Comparison of ENCODE assay signal across 9 cellular contexts in genomic region chrX:69503228-69503834, GRCh38. TPM values are rescaled to one million over a fixed set of nuclear protein-coding genes. Genes with fewer than 3 reads are reported as not detected.
DNase-seq lines count a peak whose midpoint lies in the region; ATAC-seq and TF ChIP-seq lines count a peak whose summit lies in the region.
"Had no signal": no experiment of that assay in that cellular context is flagged by ENCODE, and none has a peak within 500 bp of the region (broad histone marks: within the 10 kb centered on the region; RNA-seq: fewer than 3 reads in every experiment).

No MANE protein-coding gene starts in this region.

- H3K9me3 Mint-ChIP-seq in stimulated activated naive CD8-positive, alpha-beta T cell treated with anti-CD3 and anti-CD28 coated beads, Interleukin-15, amount 100 ng/mL, for 72 hours: no peaks in the 10 kb centered on the region
- peaks cover 0 to 9% (median 2%) of the 10 kb centered on the region in 7 donors for H3K9me3 Mint-ChIP-seq in CD14-positive monocyte

- no peaks in the 10 kb centered on the region for H3K9me2 ChIP-seq in hepatocyte (replicated peaks; ENCODE audit: insufficient read depth)

- H3K36me3 ChIP-seq in hepatocyte (replicated peaks; ENCODE audit: insufficient read depth, low read depth): no peaks in the 10 kb centered on the region
- no peaks in the 10 kb centered on the region for H3K36me3 ChIP-seq in testis (ENCODE audit: low read depth, missing control alignments)

- peak; percentile 44 for ATAC-seq in stimulated activated naive CD8-positive, alpha-beta T cell treated with anti-CD3 and anti-CD28 coated beads, Interleukin-15, amount 100 ng/mL, for 72 hours
- ATAC-seq in stimulated activated naive CD8-positive, alpha-beta T cell treated with anti-CD3 and anti-CD28 coated beads, Interleukin-15, Interleukin-2, amounts not matched to agents 100 U/mL and 50 U/mL, for 24 hours: no peak
- ATAC-seq in HG03342 (IDR thresholded peaks at IDR 0.05; ENCODE audit: unreplicated experiment): no peak

- H3K4me2 ChIP-seq in hepatocyte: peak overlapping the region; percentile 89

- H3K27ac ChIP-seq in hepatocyte (no peak overlapping the region), testis (no peak overlapping the region)

- H3K4me3 ChIP-seq in hepatocyte (no peak overlapping the region), testis (peak overlapping the region; percentile 40 to 54)

- H3K4me1 Mint-ChIP-seq in stimulated activated naive CD8-positive, alpha-beta T cell treated with anti-CD3 and anti-CD28 coated beads, Interleukin-15, amount 100 ng/mL, for 72 hours: peaks cover 6% of the 10 kb centered on the region
- no peaks in the 10 kb centered on the region for H3K4me1 Mint-ChIP-seq in CD14-positive monocyte

- peak overlapping the region in 1 of 2 donors; percentile 84 for H3K4me3 Mint-ChIP-seq in stimulated activated naive CD8-positive, alpha-beta T cell treated with anti-CD3 and anti-CD28 coated beads, Interleukin-15, amount 100 ng/mL, for 72 hours
- peak overlapping the region in 1 of 2 donors; percentile 48 for H3K4me3 Mint-ChIP-seq in CD14-positive monocyte

- no peak overlapping the region for H2AFZ ChIP-seq in hepatocyte

- peaks cover 19% of the 10 kb centered on the region for H3K27me3 ChIP-seq in hepatocyte
- H3K27me3 ChIP-seq in testis: no peaks in the 10 kb centered on the region

- no peaks in the 10 kb centered on the region for H3K36me3 Mint-ChIP-seq in CD14-positive monocyte

- no peaks in the 10 kb centered on the region for H4K20me1 ChIP-seq in hepatocyte (ENCODE audit: insufficient read depth, poor library complexity, severe bottlenecking)

- H3K27me3 Mint-ChIP-seq in stimulated activated naive CD8-positive, alpha-beta T cell treated with anti-CD3 and anti-CD28 coated beads, Interleukin-15, amount 100 ng/mL, for 72 hours: peaks cover 35% of the 10 kb centered on the region
- peaks cover 18 to 33% (median 28%) of the 10 kb centered on the region in 3 donors for H3K27me3 Mint-ChIP-seq in CD14-positive monocyte (ENCODE audit: low read depth in 3 of 3)

- intact Hi-C loops in testis (cut with DNase I; ENCODE audit: low total_unique reads) (no loop called here), CD14-positive monocyte (cut with micrococcal nuclease) (no loop called here)

- no peak for DNase-seq in stimulated activated naive CD8-positive, alpha-beta T cell treated with anti-CD3 and anti-CD28 coated beads, Interleukin-15, amount 100 ng/mL, for 72 hours
- DNase-seq in stimulated activated naive CD8-positive, alpha-beta T cell treated with anti-CD3 and anti-CD28 coated beads, Interleukin-15, Interleukin-2, amounts not matched to agents 100 U/mL and 50 U/mL, for 24 hours: no peak
- peak; percentile 3 for DNase-seq in SHP77 treated with DMSO at 0.1 percent for 48 hours (lab: John Stamatoyannopoulos, UW)
- DNase-seq in hepatocyte (ENCODE audit: low spot score): no peak
- DNase-seq in testis: peak; percentile 49
- no peak for DNase-seq in MV-4-11 (lab: John Stamatoyannopoulos, UW)
- no peak for DNase-seq in CD14-positive monocyte (ENCODE audit: low spot score)

- TF ChIP-seq CTCF in hepatocyte (IDR thresholded peaks at IDR 0.05; ENCODE audit: poor library complexity) (peak; percentile 53), testis (IDR thresholded peaks at IDR 0.05) (no peak), CD14-positive monocyte (IDR thresholded peaks at IDR 0.05) (no peak)

- no peak for TF ChIP-seq POLR2A in testis (IDR thresholded peaks at IDR 0.05)

- H3K9me3 ChIP-seq in hepatocyte (ENCODE audit: low read depth) (no peaks in the 10 kb centered on the region), testis (no peaks in the 10 kb centered on the region)

- no peaks in the 10 kb centered on the region for H3K4me1 ChIP-seq in hepatocyte (ENCODE audit: insufficient read depth)
- H3K4me1 ChIP-seq in testis: no peaks in the 10 kb centered on the region

- H3K79me2 ChIP-seq in hepatocyte: no peaks in the 10 kb centered on the region

- 49% methylated on average over 15 of the region's 18 CpGs for WGBS in hepatocyte (ENCODE audit: low lambda C conversion rate, missing lambda C conversion rate)
- 18 to 27% methylated on average over 10 to 12 of the region's 18 CpGs for WGBS in testis, 2 donors

- no peak overlapping the region for H3K27ac Mint-ChIP-seq in stimulated activated naive CD8-positive, alpha-beta T cell treated with anti-CD3 and anti-CD28 coated beads, Interleukin-15, amount 100 ng/mL, for 72 hours
- no peak overlapping the region for H3K27ac Mint-ChIP-seq in CD14-positive monocyte

RNA-seq across cellular contexts. Expression of gene NALF2, which starts 0.8 kb away (rescaled TPM):
- total RNA-seq in hepatocyte (0.16 and 0.20 TPM in 2 replicates), testis (1 to 10 TPM; 3.7 to 4.1 TPM)
- polyA plus RNA-seq in hepatocyte (0.38 and 0.46 TPM in 2 replicates), testis (ENCODE audit: insufficient read depth, low read depth, low replicate concordance) (2.3 TPM), CD14-positive monocyte (not detected)
- total RNA-seq: pulmonary artery endothelial cell had no signal

Comparison
In these comparisons a context has a peak if more than half of its experiments do, and no peak if none do; other contexts are left out.
1. DNase-seq: peak in SHP77 treated with DMSO at 0.1 percent for 48 hours (single experiment) and testis (single experiment); none in stimulated activated naive CD8-positive, alpha-beta T cell treated with anti-CD3 and anti-CD28 coated beads, Interleukin-15, amount 100 ng/mL, for 72 hours (0 of 2), stimulated activated naive CD8-positive, alpha-beta T cell treated with anti-CD3 and anti-CD28 coated beads, Interleukin-15, Interleukin-2, amounts not matched to agents 100 U/mL and 50 U/mL, for 24 hours (single experiment), hepatocyte (single experiment), MV-4-11 (single experiment) and CD14-positive monocyte (single experiment).